In genomic region chr3:112781611-112782010, GRCh38 we compare ENCODE assay signal across 21 cellular contexts.
DNase-seq lines count a peak whose midpoint lies in the region; ATAC-seq, FAIRE-seq and TF ChIP-seq lines count a peak whose summit lies in the region.
"Had no signal": no experiment of that assay in that cellular context is flagged by ENCODE, and none has a peak within 500 bp of the region (broad histone marks: within the 10 kb centered on the region; RNA-seq: fewer than 3 reads in every experiment).

No MANE protein-coding gene starts in this region.

- peak; percentile 30; the same call in 1 of the 3 replicates for ATAC-seq in RWPE2 (ENCODE audit: low read depth)
- ATAC-seq: GM23338, Panc1 had no signal

- H3K27ac ChIP-seq in GM23248, result no peak overlapping the region
- H3K27ac ChIP-seq in RWPE2 (ENCODE audit: poor library complexity, severe bottlenecking), result no peak overlapping the region
- H3K27ac ChIP-seq in endothelial cell of umbilical vein (ENCODE audit: insufficient read depth, low read depth, low read length), result no peak overlapping the region
- H3K27ac ChIP-seq in mesenchymal stem cell (ENCODE audit: low read length, poor library complexity, severe bottlenecking), result no peak overlapping the region
- H3K27ac ChIP-seq: HL-60, SK-N-MC had no signal

- no peak overlapping the region for H3K14ac ChIP-seq in mesenchymal stem cell (ENCODE audit: low read length in 2 of 2)

- H4K91ac ChIP-seq in mesenchymal stem cell (ENCODE audit: low read length), result no peak overlapping the region

- H3K4me1 ChIP-seq in GM23248 (ENCODE audit: insufficient read depth), result peaks cover 56% of the 10 kb centered on the region
- H3K4me1 ChIP-seq in RWPE2 (ENCODE audit: insufficient read depth, poor library complexity, severe bottlenecking), result peaks cover 32% of the 10 kb centered on the region
- peaks cover 8% of the 10 kb centered on the region for H3K4me1 ChIP-seq in endothelial cell of umbilical vein (ENCODE audit: control insufficient read depth, extremely low read depth, insufficient read depth, low read length)
- no peaks in the 10 kb centered on the region for H3K4me1 ChIP-seq in mesenchymal stem cell (ENCODE audit: control insufficient read depth, insufficient read depth, low read depth, low read length)
- H3K4me1 ChIP-seq in BE2C, result no peaks in the 10 kb centered on the region

- no peak overlapping the region for H2AK5ac ChIP-seq in mesenchymal stem cell (ENCODE audit: low read length, severe bottlenecking)

- no TSS peak for BruUV-seq in endothelial cell of umbilical vein (replicated peaks; lab: Mats Ljungman, UMichigan)

- POLR2A ChIA-PET in endothelial cell of umbilical vein (lab: Charles Lee), result no interaction called here

- no peak overlapping the region for H2BK120ac ChIP-seq in mesenchymal stem cell (ENCODE audit: low read depth, low read length)

- H3K4ac ChIP-seq in mesenchymal stem cell (ENCODE audit: low read depth in 1 of 2, low read length in 2 of 2), result no peak overlapping the region

- peaks cover 50% of the 10 kb centered on the region for H3F3A ChIP-seq in GM23248 (ENCODE audit: insufficient read depth)

- peak; percentile 39 for DNase-seq in GM23248
- DNase-seq in RWPE2 (ENCODE audit: low spot score), result no peak
- DNase-seq in endothelial cell of umbilical vein (ENCODE audit: low read depth, low spot score), result no peak
- no peak for DNase-seq in mesenchymal stem cell
- DNase-seq in BE2C, result no peak
- DNase-seq in iPS-NIHi7 (ENCODE audit: extremely low spot score), result no peak
- no peak for DNase-seq in GM13976 (ENCODE audit: low spot score)
- DNase-seq in NCI-H510A treated with DMSO at 0.1 percent for 48 hours (lab: John Stamatoyannopoulos, UW), result no peak
- DNase-seq: ACHN; CD4-positive, CD25-positive, alpha-beta regulatory T cell; KBM-7; NCI-H1436; NCI-H2029 treated with DMSO at 0.1 percent for 48 hours; NCI-H2171 treated with DMSO at 0.1 percent for 48 hours; NCI-H524 treated with DMSO at 0.1 percent for 48 hours; Right ventricle myocardium superior had no signal

- no peak overlapping the region for H3K18ac ChIP-seq in mesenchymal stem cell (ENCODE audit: low read depth in 1 of 2, low read length in 2 of 2)

- H3K9me2 ChIP-seq in GM23248 (ENCODE audit: insufficient read depth), result no peaks in the 10 kb centered on the region

- no peaks in the 10 kb centered on the region for H3K9me1 ChIP-seq in endothelial cell of umbilical vein (replicated peaks; ENCODE audit: control insufficient read depth, extremely low read depth, insufficient read depth, low read length)

- FAIRE-seq in endothelial cell of umbilical vein (lab: Jason Lieb, UNC), result no peak
- FAIRE-seq: G401.6 had no signal

- H3K9me3 ChIP-seq in GM23248 (ENCODE audit: low read depth) (no peaks in the 10 kb centered on the region), RWPE2 (ENCODE audit: severe bottlenecking) (no peaks in the 10 kb centered on the region), endothelial cell of umbilical vein (replicated peaks; ENCODE audit: control insufficient read depth, insufficient read depth, low read length) (no peaks in the 10 kb centered on the region), mesenchymal stem cell (ENCODE audit: control insufficient read depth, low read length) (no peaks in the 10 kb centered on the region), BE2C (no peaks in the 10 kb centered on the region)

- H4K20me1 ChIP-seq in GM23248 (ENCODE audit: insufficient read depth) (no peaks in the 10 kb centered on the region), endothelial cell of umbilical vein (replicated peaks; ENCODE audit: control insufficient read depth, extremely low read depth, insufficient read depth, low read length) (no peaks in the 10 kb centered on the region)

- no peak overlapping the region for H3K4me3 ChIP-seq in GM23248
- no peak overlapping the region for H3K4me3 ChIP-seq in RWPE2 (ENCODE audit: severe bottlenecking)
- no peak overlapping the region for H3K4me3 ChIP-seq in endothelial cell of umbilical vein (replicated peaks in 1 of 3; ENCODE audit: insufficient read depth in 1 of 3, low read depth in 1 of 3, low read length in 3 of 3)
- no peak overlapping the region for H3K4me3 ChIP-seq in mesenchymal stem cell (ENCODE audit: insufficient read depth in 1 of 2, low read depth in 1 of 2, low read length in 2 of 2)
- no peak overlapping the region for H3K4me3 ChIP-seq in BE2C (ENCODE audit: low read depth, low read length)
- H3K4me3 ChIP-seq: GM23338, SK-N-MC had no signal

- H3K36me3 ChIP-seq in GM23248 (ENCODE audit: low read depth) (no peaks in the 10 kb centered on the region), RWPE2 (ENCODE audit: low read depth) (no peaks in the 10 kb centered on the region), endothelial cell of umbilical vein (ENCODE audit: control insufficient read depth in 2 of 2, extremely low read depth in 1 of 2, insufficient read depth in 2 of 2, low read length in 2 of 2) (no peaks in the 10 kb centered on the region), mesenchymal stem cell (ENCODE audit: control insufficient read depth in 1 of 2, insufficient read depth in 2 of 2, low read depth in 1 of 2, low read length in 2 of 2) (no peaks in the 10 kb centered on the region), BE2C (no peaks in the 10 kb centered on the region)

- CTCF ChIA-PET in endothelial cell of umbilical vein (lab: Charles Lee), result interaction anchor here (1.2 to 1.4 kb wide), 2 partner anchors 14 to 17 kb away, joined by 3 read pairs; no protein-coding TSS in a partner anchor

- no peak for TF ChIP-seq POLR2A in endothelial cell of umbilical vein (IDR thresholded peaks at IDR 0.05; ENCODE audit: low read depth, low read length)

- H3K4me2 ChIP-seq in GM23248 (ENCODE audit: unreplicated experiment) (no peak overlapping the region), endothelial cell of umbilical vein (ENCODE audit: insufficient read depth, low read length) (no peak overlapping the region), mesenchymal stem cell (ENCODE audit: low read length, poor library complexity, severe bottlenecking) (no peak overlapping the region)
- H3K4me2 ChIP-seq: GM23338 had no signal

- intact Hi-C loops in endothelial cell of umbilical vein (cut with micrococcal nuclease), result no loop called here

- no peaks in the 10 kb centered on the region for H3K79me1 ChIP-seq in mesenchymal stem cell (replicated peaks; ENCODE audit: low read length, poor library complexity, severe bottlenecking)

- no peak overlapping the region for H2BK15ac ChIP-seq in mesenchymal stem cell (ENCODE audit: low read depth, poor library complexity, severe bottlenecking)

- no peak overlapping the region for H4K8ac ChIP-seq in mesenchymal stem cell (ENCODE audit: low read length)

- WGBS in GM23248 (ENCODE audit: low coverage in 1 of 2, low lambda C conversion rate in 2 of 2, missing lambda C conversion rate in 2 of 2), 2 experiments, result 92% methylated on average over 1 of the region's 1 CpG
- WGBS in mesenchymal stem cell, result 68% methylated on average over 1 of the region's 1 CpG

- TF ChIP-seq CTCF in RWPE2 (IDR thresholded peaks at IDR 0.05; ENCODE audit: poor library complexity, severe bottlenecking), result no peak
- TF ChIP-seq CTCF in endothelial cell of umbilical vein (IDR thresholded peaks at IDR 0.05; ENCODE audit: extremely low read depth in 1 of 2, insufficient read depth in 1 of 2, low read depth in 1 of 2, low read length in 2 of 2), result no peak
- no peak for TF ChIP-seq CTCF in BE2C (IDR thresholded peaks at IDR 0.05; ENCODE audit: low read depth, low read length)
- no peak for TF ChIP-seq CTCF in GM13976 (IDR thresholded peaks at IDR 0.05; ENCODE audit: borderline replicate concordance, control extremely low read depth, extremely low read depth, insufficient read depth, missing control alignments)

- H2BK5ac ChIP-seq in mesenchymal stem cell (ENCODE audit: low read depth, low read length, poor library complexity, severe bottlenecking), result no peak overlapping the region

- in situ Hi-C loops in GM23248 (cut with MboI), result no loop called here
- in situ Hi-C loops in GM13976 (cut with MboI; ENCODE audit: low sequenced_read_pairs, unreplicated experiment), result no loop called here

- dilution Hi-C loops in endothelial cell of umbilical vein (cut with MboI; ENCODE audit: extremely low pct_ligation_motif_present, low sequenced_read_pairs), result no loop called here

- H2AFZ ChIP-seq in GM23248 (no peak overlapping the region), endothelial cell of umbilical vein (ENCODE audit: low read depth, low read length) (no peak overlapping the region), mesenchymal stem cell (ENCODE audit: low read depth, low read length) (no peak overlapping the region)
- H2AFZ ChIP-seq: GM23338 had no signal

- H3K23ac ChIP-seq in mesenchymal stem cell (ENCODE audit: low read length in 2 of 2), result no peak overlapping the region

- no peak overlapping the region for H2BK12ac ChIP-seq in mesenchymal stem cell (ENCODE audit: low read length in 2 of 2)

- H3K27me3 ChIP-seq in GM23248 (replicated peaks; ENCODE audit: insufficient read depth) (no peaks in the 10 kb centered on the region), RWPE2 (ENCODE audit: insufficient read depth, poor library complexity, severe bottlenecking) (no peaks in the 10 kb centered on the region), endothelial cell of umbilical vein (ENCODE audit: control insufficient read depth in 2 of 2, insufficient read depth in 2 of 2, low read length in 2 of 2) (no peaks in the 10 kb centered on the region), mesenchymal stem cell (ENCODE audit: control insufficient read depth in 1 of 2, insufficient read depth in 1 of 2, low read length in 2 of 2) (no peaks in the 10 kb centered on the region), BE2C (no peaks in the 10 kb centered on the region)

- H3K9ac ChIP-seq in GM23248, result no peak overlapping the region
- no peak overlapping the region for H3K9ac ChIP-seq in endothelial cell of umbilical vein (replicated peaks; ENCODE audit: extremely low read depth, insufficient read depth, low read length)
- H3K9ac ChIP-seq in mesenchymal stem cell (ENCODE audit: low read length), result peak overlapping the region; percentile 28

- H3K79me2 ChIP-seq in GM23248 (ENCODE audit: insufficient read depth) (no peaks in the 10 kb centered on the region), endothelial cell of umbilical vein (ENCODE audit: control insufficient read depth, insufficient read depth, low read length) (no peaks in the 10 kb centered on the region)

TF ChIP-seq in endothelial cell of umbilical vein, 7 proteins besides CTCF, POLR2A, EP300 and RAD21:
- TF ChIP-seq MYC (IDR thresholded peaks at IDR 0.05; ENCODE audit: low read depth, low read length), result no peak
- no peak for TF ChIP-seq EZH2 (IDR thresholded peaks at IDR 0.05; ENCODE audit: borderline replicate concordance, low read depth, low read length, severe bottlenecking)
- peak; percentile 57 for TF ChIP-seq GATA2 (IDR thresholded peaks at IDR 0.05; ENCODE audit: insufficient read depth, insufficient read length, low read depth, low read length)
